In genomic region chr4:140054861-140055260, GRCh38 we compare ENCODE assay signal across 14 cellular contexts.
"Had no signal": no experiment of that assay in that cellular context is flagged by ENCODE, and none has a peak within 500 bp of the region (broad histone marks: within the 10 kb centered on the region; RNA-seq: fewer than 3 reads in every experiment).

No MANE protein-coding gene starts in this region.

- H3K9me3 ChIP-seq: breast epithelium, heart left ventricle, sigmoid colon, tibial artery, uterus had no signal

- H3K4me3 ChIP-seq: breast epithelium, sigmoid colon, tibial artery, uterus had no signal

- H3K36me3 Mint-ChIP-seq: activated naive CD4-positive, alpha-beta T cell treated with anti-CD3 and anti-CD28 coated beads, Interleukin-2, amount 50 U/mL, for 24 hours; naive thymus-derived CD4-positive, alpha-beta T cell; WTC11 had no signal

- H3K27ac Mint-ChIP-seq: activated CD4-positive, alpha-beta T cell treated with anti-CD3 and anti-CD28 coated beads, Interleukin-2, amount 10 ng/mL, durations not matched to agents 24 days and 14 days; activated naive CD4-positive, alpha-beta T cell treated with anti-CD3 and anti-CD28 coated beads, Interleukin-2, amount 50 U/mL, for 24 hours; WTC11 had no signal

- ATAC-seq: heart left ventricle; naive thymus-derived CD4-positive, alpha-beta T cell; WTC11 had no signal

- H3K27me3 Mint-ChIP-seq: activated naive CD4-positive, alpha-beta T cell treated with anti-CD3 and anti-CD28 coated beads, Interleukin-2, amount 50 U/mL, for 24 hours had no signal

- H3K27me3 ChIP-seq: breast epithelium, heart left ventricle, sigmoid colon, tibial artery, uterus had no signal

- H3K27ac ChIP-seq: breast epithelium, sigmoid colon, tibial artery had no signal

- DNase-seq: activated CD4-positive, alpha-beta T cell treated with anti-CD3 and anti-CD28 coated beads, Interleukin-2, amount 10 ng/mL, durations not matched to agents 24 days and 14 days; activated effector memory CD4-positive, alpha-beta T cell treated with Interleukin-2 at 50 U/mL for 16 hours; anterior cingulate cortex; foreskin melanocyte; heart left ventricle; naive thymus-derived CD4-positive, alpha-beta T cell; sigmoid colon; stimulated activated CD4-positive, alpha-beta T cell treated with anti-CD3 and anti-CD28 coated beads, Interleukin-2, amount 100 ng/mL, for 48 hours; T-helper 1 cell; tibial artery; uterus had no signal

- H3K36me3 ChIP-seq: breast epithelium, heart left ventricle, sigmoid colon, tibial artery, uterus had no signal

- H3K4me3 Mint-ChIP-seq: activated CD4-positive, alpha-beta T cell treated with anti-CD3 and anti-CD28 coated beads, Interleukin-2, amount 10 ng/mL, durations not matched to agents 24 days and 14 days; WTC11 had no signal

- H3K9me3 Mint-ChIP-seq: activated CD4-positive, alpha-beta T cell treated with anti-CD3 and anti-CD28 coated beads, Interleukin-2, amount 10 ng/mL, durations not matched to agents 24 days and 14 days; activated naive CD4-positive, alpha-beta T cell treated with anti-CD3 and anti-CD28 coated beads, Interleukin-2, amount 50 U/mL, for 24 hours; naive thymus-derived CD4-positive, alpha-beta T cell; WTC11 had no signal

- H3K4me1 ChIP-seq: breast epithelium had no signal
